19 cellular contexts compared by ENCODE assay signal in the genomic region with DNA sequence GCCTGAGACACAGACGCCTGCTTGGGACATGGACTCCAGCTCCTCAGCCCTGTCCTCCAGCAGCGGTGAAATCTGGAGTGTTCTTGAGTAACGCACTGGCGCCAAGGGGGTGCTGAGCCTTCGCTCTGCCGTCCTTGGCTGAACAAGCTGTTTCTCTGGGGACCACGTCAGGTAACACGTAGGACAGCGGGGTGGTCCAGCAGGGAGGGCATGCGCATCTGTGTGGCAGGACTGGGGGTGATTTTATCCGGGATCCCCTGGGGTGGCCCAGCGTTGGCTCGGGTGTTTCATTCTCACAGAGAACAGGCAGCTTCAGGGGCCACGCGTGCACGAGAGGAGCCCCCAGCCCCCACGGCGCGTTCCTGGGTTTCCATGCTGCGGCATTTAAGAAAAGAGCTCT.
DNase-seq lines count a peak whose midpoint lies in the region; ATAC-seq and TF ChIP-seq lines count a peak whose summit lies in the region.
"Had no signal": no experiment of that assay in that cellular context is flagged by ENCODE, and none has a peak within 500 bp of the region (broad histone marks: within the 10 kb centered on the region; RNA-seq: fewer than 3 reads in every experiment).

No MANE protein-coding gene starts in this region.

- CTCF ChIA-PET in activated CD4-positive, alpha-beta T cell treated with anti-CD3 and anti-CD28 coated beads, Interleukin-2, amount 10 ng/mL, durations not matched to agents 7 days and 5 days (lab: Charles Lee) = interaction anchor here (0.7 to 1.5 kb wide), 4 partner anchors 15 to 65 kb away, joined by 3 read pairs; no protein-coding TSS in a partner anchor
- CTCF ChIA-PET in Caco-2 (lab: Charles Lee) (no interaction called here), A673 (lab: Charles Lee) (interaction anchor here (0.7 kb wide), 1 partner anchor 74 kb away, joined by 8 read pairs; no protein-coding TSS in a partner anchor)
- CTCF ChIA-PET in CD4-positive, alpha-beta T cell (lab: Charles Lee) = interaction anchor here (0.7 to 1.1 kb wide), 2 partner anchors 115 to 1039 kb away, joined by 3 read pairs; no protein-coding TSS in a partner anchor

- H3K4me1 ChIP-seq in Caco-2 (peaks cover 47% of the 10 kb centered on the region), endodermal cell (ENCODE audit: control insufficient read depth, insufficient read depth, low read length) (peaks cover 18% of the 10 kb centered on the region), osteoblast (ENCODE audit: insufficient read depth, low read length) (peaks cover 6% of the 10 kb centered on the region), A673 (ENCODE audit: insufficient read depth, low read length, poor library complexity, severe bottlenecking) (peaks cover 20% of the 10 kb centered on the region)

- peaks cover 49% of the 10 kb centered on the region for H4K20me1 ChIP-seq in osteoblast (ENCODE audit: insufficient read depth, low read length)

- H3K4me3 ChIP-seq in Caco-2 (ENCODE audit: low read depth, low read length) (no peak overlapping the region), endodermal cell (ENCODE audit: low read length) (no peak overlapping the region), osteoblast (ENCODE audit: insufficient read depth, low read length) (no peak overlapping the region), A673 (ENCODE audit: low read depth, low read length, poor library complexity, severe bottlenecking) (no peak overlapping the region)
- H3K4me3 ChIP-seq: GM23338, K562 had no signal

- peaks cover 24% of the 10 kb centered on the region for H3K4me1 Mint-ChIP-seq in activated CD4-positive, alpha-beta T cell treated with anti-CD3 and anti-CD28 coated beads, Interleukin-2, amount 10 ng/mL, durations not matched to agents 7 days and 5 days
- H3K4me1 Mint-ChIP-seq in Caco-2 (ENCODE audit: low read depth, unreplicated experiment) (peaks cover 19% of the 10 kb centered on the region), endodermal cell (peaks cover 53% of the 10 kb centered on the region)
- H3K4me1 Mint-ChIP-seq in activated naive CD8-positive, alpha-beta T cell treated with anti-CD3 and anti-CD28 coated beads for 36 hours = peaks cover 25% of the 10 kb centered on the region
- H3K4me1 Mint-ChIP-seq in CD4-positive, alpha-beta T cell (ENCODE audit: low read depth) = peaks cover 14% of the 10 kb centered on the region

- WGBS in endodermal cell (ENCODE audit: insufficient coverage in 1 of 2, insufficient read length in 1 of 2), 2 experiments = 92 to 96% methylated on average over 18 to 20 of the region's 20 CpGs

- no peak for DNase-seq in activated CD4-positive, alpha-beta T cell treated with anti-CD3 and anti-CD28 coated beads, Interleukin-2, amount 10 ng/mL, durations not matched to agents 7 days and 5 days
- no peak for DNase-seq in activated CD4-positive, alpha-beta T cell treated with anti-CD3 and anti-CD28 coated beads for 4 hours
- no peak for DNase-seq in Caco-2
- no peak for DNase-seq in endodermal cell
- DNase-seq in osteoblast (ENCODE audit: insufficient read length, low spot score, missing footprints) = peak; percentile 72
- no peak for DNase-seq in activated naive CD8-positive, alpha-beta T cell treated with anti-CD3 and anti-CD28 coated beads for 36 hours
- DNase-seq in A673 (ENCODE audit: low spot score) = no peak
- DNase-seq in CD4-positive, alpha-beta T cell = no peak
- DNase-seq: 8988T, DMS153, EL, NCI-H1694 treated with DMSO at 0.1 percent for 48 hours, NCI-H226, NCI-H524, NCI-H82, OCI-M1 had no signal

- no peak overlapping the region for H2AFZ ChIP-seq in osteoblast (ENCODE audit: low read length)
- H2AFZ ChIP-seq: GM23338 had no signal

- ATAC-seq in CD4-positive, alpha-beta T cell (ENCODE audit: poor library complexity) = no peak
- ATAC-seq: K562 had no signal

- H3K4me2 ChIP-seq in osteoblast (ENCODE audit: insufficient read depth, low read length) = no peak overlapping the region
- H3K4me2 ChIP-seq: GM23338 had no signal

- no peak overlapping the region for H3K9ac ChIP-seq in endodermal cell (ENCODE audit: extremely low read depth, low read length, poor library complexity, severe bottlenecking)

- intact Hi-C loops in Caco-2 (cut with micrococcal nuclease; ENCODE audit: unreplicated experiment) = no loop called here
- intact Hi-C loops in A673 (cut with micrococcal nuclease; ENCODE audit: unreplicated experiment) = loop anchor here (10.0 kb wide), 1 partner anchor 61 kb away; a partner anchor contains a TSS
- intact Hi-C loops in CD4-positive, alpha-beta T cell (cut with DNase I, micrococcal nuclease) = no loop called here

- H3K27me3 Mint-ChIP-seq in activated CD4-positive, alpha-beta T cell treated with anti-CD3 and anti-CD28 coated beads, Interleukin-2, amount 10 ng/mL, durations not matched to agents 7 days and 5 days = no peaks in the 10 kb centered on the region
- H3K27me3 Mint-ChIP-seq in Caco-2 (ENCODE audit: insufficient read depth, unreplicated experiment) = no peaks in the 10 kb centered on the region
- H3K27me3 Mint-ChIP-seq in endodermal cell (ENCODE audit: insufficient read depth) = no peaks in the 10 kb centered on the region
- no peaks in the 10 kb centered on the region for H3K27me3 Mint-ChIP-seq in activated naive CD8-positive, alpha-beta T cell treated with anti-CD3 and anti-CD28 coated beads for 36 hours
- H3K27me3 Mint-ChIP-seq in CD4-positive, alpha-beta T cell = no peaks in the 10 kb centered on the region
- H3K27me3 Mint-ChIP-seq: B cell had no signal

- H3K79me2 ChIP-seq in osteoblast (ENCODE audit: insufficient read depth, low read length) = peaks cover 64% of the 10 kb centered on the region

- peaks cover 4% of the 10 kb centered on the region for H3K36me3 Mint-ChIP-seq in activated CD4-positive, alpha-beta T cell treated with anti-CD3 and anti-CD28 coated beads, Interleukin-2, amount 10 ng/mL, durations not matched to agents 7 days and 5 days (ENCODE audit: low read depth)
- H3K36me3 Mint-ChIP-seq in Caco-2 (ENCODE audit: insufficient read depth, unreplicated experiment) (peaks cover 11% of the 10 kb centered on the region), endodermal cell (ENCODE audit: low read depth) (peaks cover 15% of the 10 kb centered on the region)
- H3K36me3 Mint-ChIP-seq in activated naive CD8-positive, alpha-beta T cell treated with anti-CD3 and anti-CD28 coated beads for 36 hours = peaks cover 13% of the 10 kb centered on the region
- peaks cover 27% of the 10 kb centered on the region for H3K36me3 Mint-ChIP-seq in CD4-positive, alpha-beta T cell (ENCODE audit: low read depth)

- H3K27me3 ChIP-seq in Caco-2 (replicated peaks; ENCODE audit: control insufficient read depth, insufficient read depth, low read length) (no peaks in the 10 kb centered on the region), endodermal cell (ENCODE audit: control insufficient read depth, insufficient read depth, low read length, poor library complexity, severe bottlenecking) (no peaks in the 10 kb centered on the region), osteoblast (ENCODE audit: insufficient read depth, low read length) (no peaks in the 10 kb centered on the region), A673 (replicated peaks; ENCODE audit: insufficient read depth, low read depth, low read length, poor library complexity) (no peaks in the 10 kb centered on the region)
- H3K27me3 ChIP-seq in CD4-positive, alpha-beta T cell (ENCODE audit: control insufficient read depth, insufficient read depth, low read length) = no peaks in the 10 kb centered on the region

- H3K9me3 ChIP-seq in Caco-2 (no peaks in the 10 kb centered on the region), endodermal cell (ENCODE audit: control insufficient read depth, low read length) (no peaks in the 10 kb centered on the region), osteoblast (ENCODE audit: low read depth, low read length) (no peaks in the 10 kb centered on the region), A673 (ENCODE audit: low read depth, low read length, poor library complexity, severe bottlenecking) (no peaks in the 10 kb centered on the region)
- H3K9me3 ChIP-seq in CD4-positive, alpha-beta T cell (ENCODE audit: control insufficient read depth, low read length) = no peaks in the 10 kb centered on the region

- no peak overlapping the region for H3K4me3 Mint-ChIP-seq in activated CD4-positive, alpha-beta T cell treated with anti-CD3 and anti-CD28 coated beads, Interleukin-2, amount 10 ng/mL, durations not matched to agents 7 days and 5 days
- H3K4me3 Mint-ChIP-seq in Caco-2 (ENCODE audit: unreplicated experiment) = no peak overlapping the region
- no peak overlapping the region for H3K4me3 Mint-ChIP-seq in endodermal cell
- no peak overlapping the region for H3K4me3 Mint-ChIP-seq in activated naive CD8-positive, alpha-beta T cell treated with anti-CD3 and anti-CD28 coated beads for 36 hours
- H3K4me3 Mint-ChIP-seq in CD4-positive, alpha-beta T cell = no peak overlapping the region
- H3K4me3 Mint-ChIP-seq: B cell, GM23338 had no signal

- TF ChIP-seq CTCF in Caco-2 (IDR thresholded peaks at IDR 0.05; ENCODE audit: insufficient read depth in 1 of 2, low read depth in 1 of 2, low read length in 1 of 2, severe bottlenecking in 1 of 2, unreplicated experiment in 1 of 2) (no peak), endodermal cell (conservative IDR thresholded peaks at IDR 0.05) (no peak), osteoblast (IDR thresholded peaks at IDR 0.05; ENCODE audit: extremely low read depth, low read depth, low read length) (no peak), A673 (conservative IDR thresholded peaks at IDR 0.05; ENCODE audit: low read depth, low read length) (no peak)
- TF ChIP-seq CTCF in CD4-positive, alpha-beta T cell (IDR thresholded peaks at IDR 0.05) = no peak

- H3K9me3 Mint-ChIP-seq in activated CD4-positive, alpha-beta T cell treated with anti-CD3 and anti-CD28 coated beads, Interleukin-2, amount 10 ng/mL, durations not matched to agents 7 days and 5 days = no peaks in the 10 kb centered on the region
- no peaks in the 10 kb centered on the region for H3K9me3 Mint-ChIP-seq in Caco-2 (ENCODE audit: unreplicated experiment)
- no peaks in the 10 kb centered on the region for H3K9me3 Mint-ChIP-seq in endodermal cell
- H3K9me3 Mint-ChIP-seq in activated naive CD8-positive, alpha-beta T cell treated with anti-CD3 and anti-CD28 coated beads for 36 hours = no peaks in the 10 kb centered on the region
- H3K9me3 Mint-ChIP-seq in CD4-positive, alpha-beta T cell = no peaks in the 10 kb centered on the region
- H3K9me3 Mint-ChIP-seq: GM23338 had no signal

- POLR2A ChIA-PET in activated CD4-positive, alpha-beta T cell treated with anti-CD3 and anti-CD28 coated beads, Interleukin-2, amount 10 ng/mL, durations not matched to agents 7 days and 5 days (lab: Charles Lee) = interaction anchor here (1.0 kb wide), 1 partner anchor 11 kb away, joined by 3 read pairs; no protein-coding TSS in a partner anchor
- POLR2A ChIA-PET in Caco-2 (lab: Charles Lee) = no interaction called here
- POLR2A ChIA-PET in A673 (lab: Charles Lee; ENCODE audit: low non-redundant PET) = no interaction called here
- POLR2A ChIA-PET in CD4-positive, alpha-beta T cell (lab: Charles Lee) = no interaction called here

- BruUV-seq in Caco-2 (replicated peaks; lab: Mats Ljungman, UMichigan) = no TSS peak
- no TSS peak for BruUV-seq in A673 (replicated peaks; lab: Mats Ljungman, UMichigan)

- H3K27ac ChIP-seq in endodermal cell (ENCODE audit: low read depth, low read length) (no peak overlapping the region), osteoblast (ENCODE audit: low read depth, low read length) (no peak overlapping the region), A673 (ENCODE audit: low read depth, low read length, poor library complexity, severe bottlenecking) (no peak overlapping the region)
- no peak overlapping the region for H3K27ac ChIP-seq in CD4-positive, alpha-beta T cell (ENCODE audit: low read depth, low read length)

- H3K27ac Mint-ChIP-seq in activated CD4-positive, alpha-beta T cell treated with anti-CD3 and anti-CD28 coated beads, Interleukin-2, amount 10 ng/mL, durations not matched to agents 7 days and 5 days = peak overlapping the region; percentile 46
- H3K27ac Mint-ChIP-seq in Caco-2 (ENCODE audit: unreplicated experiment) (peak overlapping the region; percentile 77), endodermal cell (peak overlapping the region; percentile 58)
- no peak overlapping the region for H3K27ac Mint-ChIP-seq in activated naive CD8-positive, alpha-beta T cell treated with anti-CD3 and anti-CD28 coated beads for 36 hours
- no peak overlapping the region for H3K27ac Mint-ChIP-seq in CD4-positive, alpha-beta T cell
- H3K27ac Mint-ChIP-seq: B cell had no signal

- H3K36me3 ChIP-seq in Caco-2 (ENCODE audit: control insufficient read depth, insufficient read depth, low read length) (no peaks in the 10 kb centered on the region; the same call in 1 of the 2 replicates), endodermal cell (ENCODE audit: control insufficient read depth, insufficient read depth, low read length) (peaks cover 5% of the 10 kb centered on the region), osteoblast (ENCODE audit: insufficient read depth, low read length) (peaks cover 4% of the 10 kb centered on the region), A673 (ENCODE audit: insufficient read depth, low read length, poor library complexity, severe bottlenecking) (peaks cover 2% of the 10 kb centered on the region)

Comparison
In these comparisons a context has a peak if more than half of its experiments do, and no peak if none do; other contexts are left out.
1. H3K27ac Mint-ChIP-seq: peak in activated CD4-positive, alpha-beta T cell treated with anti-CD3 and anti-CD28 coated beads, Interleukin-2, amount 10 ng/mL, durations not matched to agents 7 days and 5 days (single experiment), Caco-2 (single experiment) and endodermal cell (single experiment); none in activated naive CD8-positive, alpha-beta T cell treated with anti-CD3 and anti-CD28 coated beads for 36 hours (single experiment) and CD4-positive, alpha-beta T cell (single experiment).